11 cellular contexts compared by ENCODE assay signal in genomic region chr1:86155061-86155806, GRCh38. TPM values are rescaled to one million over a fixed set of nuclear protein-coding genes. Genes with fewer than 3 reads are reported as not detected.
DNase-seq lines count a peak whose midpoint lies in the region; ATAC-seq and TF ChIP-seq lines count a peak whose summit lies in the region.
"Had no signal": no experiment of that assay in that cellular context is flagged by ENCODE, and none has a peak within 500 bp of the region (broad histone marks: within the 10 kb centered on the region; RNA-seq: fewer than 3 reads in every experiment).

No MANE protein-coding gene starts in this region.

- H3K27ac ChIP-seq in A673 (ENCODE audit: low read depth, low read length, poor library complexity, severe bottlenecking) (no peak overlapping the region), Karpas-422 (ENCODE audit: low read length) (no peak overlapping the region), fibroblast of lung (ENCODE audit: insufficient read depth, low read length) (no peak overlapping the region), muscle layer of colon (ENCODE audit: low read depth, low read length) (peak overlapping the region; percentile 81)

- no peak for DNase-seq in A673 (ENCODE audit: low spot score)
- DNase-seq in Karpas-422 = peak; percentile 12
- DNase-seq in fibroblast of lung (ENCODE audit: low read depth in 2 of 2) = peak; percentile 42 to 50
- DNase-seq in NCI-H128 (lab: John Stamatoyannopoulos, UW; ENCODE audit: unreplicated experiment) = no peak
- no peak for DNase-seq in NCI-H524 treated with DMSO at 0.1 percent for 48 hours (lab: John Stamatoyannopoulos, UW)
- DNase-seq: CD8-positive, alpha-beta memory T cell; central memory CD4-positive, alpha-beta T cell had no signal

- no peaks in the 10 kb centered on the region for H3K36me3 ChIP-seq in A673 (ENCODE audit: insufficient read depth, low read length, poor library complexity, severe bottlenecking)
- H3K36me3 ChIP-seq in Karpas-422 (ENCODE audit: insufficient read depth, low read length) = no peaks in the 10 kb centered on the region
- H3K36me3 ChIP-seq in fibroblast of lung (ENCODE audit: control insufficient read depth, insufficient read depth, low read length) = no peaks in the 10 kb centered on the region
- H3K36me3 ChIP-seq in muscle layer of colon (ENCODE audit: insufficient read depth, low read length) = no peaks in the 10 kb centered on the region

- POLR2A ChIA-PET in A673 (lab: Charles Lee; ENCODE audit: low non-redundant PET) = no interaction called here

- H3K79me2 ChIP-seq in Karpas-422 (ENCODE audit: low read length) (no peaks in the 10 kb centered on the region), fibroblast of lung (ENCODE audit: control insufficient read depth, insufficient read depth, low read length) (no peaks in the 10 kb centered on the region)

- no peaks in the 10 kb centered on the region for H3K9me2 ChIP-seq in Karpas-422 (replicated peaks; ENCODE audit: insufficient read depth, low read length)

- peaks cover 18% of the 10 kb centered on the region for H3K27me3 ChIP-seq in A673 (replicated peaks; ENCODE audit: insufficient read depth, low read depth, low read length, poor library complexity)
- no peaks in the 10 kb centered on the region for H3K27me3 ChIP-seq in Karpas-422 (ENCODE audit: low read length)
- H3K27me3 ChIP-seq in fibroblast of lung (ENCODE audit: control insufficient read depth, insufficient read depth, low read length) = no peaks in the 10 kb centered on the region
- peaks cover 0 to 4% of the 10 kb centered on the region in 2 donors for H3K27me3 ChIP-seq in muscle layer of colon (ENCODE audit: control insufficient read depth in 1 of 2, insufficient read depth in 2 of 2, low read length in 2 of 2)

- no TSS peak for BruUV-seq in A673 (replicated peaks; lab: Mats Ljungman, UMichigan)

- CTCF ChIA-PET in A673 (lab: Charles Lee) = no interaction called here

- no peak for TF ChIP-seq CTCF in A673 (conservative IDR thresholded peaks at IDR 0.05; ENCODE audit: low read depth, low read length)
- no peak for TF ChIP-seq CTCF in fibroblast of lung (conservative IDR thresholded peaks at IDR 0.05 in 1 of 2, IDR thresholded peaks at IDR 0.05 in 1 of 2; ENCODE audit: low read depth in 1 of 2, low read length in 2 of 2)

- H3K4me3 ChIP-seq in A673 (ENCODE audit: low read depth, low read length, poor library complexity, severe bottlenecking) (peak overlapping the region; percentile 39), Karpas-422 (ENCODE audit: low read length) (no peak overlapping the region), fibroblast of lung (replicated peaks in 1 of 4; ENCODE audit: control extremely low read depth in 1 of 4, insufficient read depth in 1 of 4, low read depth in 3 of 4, low read length in 4 of 4) (peak overlapping the region in 3 of 4 experiments; percentile 35 to 61 (median 56)), muscle layer of colon (ENCODE audit: low read depth in 1 of 2, low read length in 2 of 2) (peak overlapping the region; percentile 75 to 84)

- H3K4me1 ChIP-seq in A673 (ENCODE audit: insufficient read depth, low read length, poor library complexity, severe bottlenecking) (peaks cover 10% of the 10 kb centered on the region), Karpas-422 (ENCODE audit: low read length) (no peaks in the 10 kb centered on the region), fibroblast of lung (ENCODE audit: control insufficient read depth, extremely low read depth, insufficient read depth, low read length) (peaks cover 3% of the 10 kb centered on the region), muscle layer of colon (ENCODE audit: insufficient read depth, low read length) (peaks cover 27% of the 10 kb centered on the region)

- H4K20me1 ChIP-seq in Karpas-422 (ENCODE audit: insufficient read depth, low read depth, low read length) (no peaks in the 10 kb centered on the region), fibroblast of lung (ENCODE audit: control insufficient read depth, extremely low read depth, insufficient read depth, low read length) (no peaks in the 10 kb centered on the region)

- H2AFZ ChIP-seq in Karpas-422 (ENCODE audit: low read length) = no peak overlapping the region
- H2AFZ ChIP-seq in fibroblast of lung (ENCODE audit: low read length) = peak overlapping the region; percentile 66

- intact Hi-C loops in A673 (cut with micrococcal nuclease; ENCODE audit: unreplicated experiment) = loop anchor here (10.0 kb wide), 1 partner anchor 200 kb away; no protein-coding TSS in a partner anchor

- ATAC-seq in HG02678 (IDR thresholded peaks at IDR 0.05; ENCODE audit: unreplicated experiment) (no peak), HG03378 (IDR thresholded peaks at IDR 0.05; ENCODE audit: unreplicated experiment) (no peak)

- H3K9ac ChIP-seq in Karpas-422 (ENCODE audit: low read length) (no peak overlapping the region), fibroblast of lung (ENCODE audit: insufficient read depth, low read length) (peak overlapping the region; percentile 30), muscle layer of colon (ENCODE audit: low read length) (no peak overlapping the region)

- H3K9me3 ChIP-seq in A673 (ENCODE audit: low read depth, low read length, poor library complexity, severe bottlenecking) (no peaks in the 10 kb centered on the region), Karpas-422 (ENCODE audit: low read length) (no peaks in the 10 kb centered on the region), fibroblast of lung (ENCODE audit: control insufficient read depth, insufficient read depth, low read depth, low read length) (no peaks in the 10 kb centered on the region), muscle layer of colon (ENCODE audit: low read length) (no peaks in the 10 kb centered on the region)

- no peak overlapping the region for H3K4me2 ChIP-seq in Karpas-422 (ENCODE audit: low read depth, low read length, poor library complexity, severe bottlenecking)
- peak overlapping the region; percentile 84 for H3K4me2 ChIP-seq in fibroblast of lung (ENCODE audit: extremely low read depth, insufficient read depth, low read length)

RNA-seq across cellular contexts. Expression of gene COL24A1, which starts 1.3 kb away (rescaled TPM):
- total RNA-seq in A673 (2021) = 0.15 and 0.72 TPM in 2 replicates
- 0.11 TPM in 1 of 2 replicates, not detected in the other for total RNA-seq in Karpas-422 (2014; rRNA removed; shearing (Covaris generic); ENCODE audit: low replicate concordance)
- 2.8 and 3.3 TPM in 2 replicates for total RNA-seq in fibroblast of lung
- polyA plus RNA-seq in fibroblast of lung = 0.31 and 0.97 TPM in 2 replicates
- 0.35 and 0.62 TPM in 2 replicates for polyA plus RNA-seq in fibroblast of lung (2012)
- 0.27 TPM in 1 of 2 replicates, not detected in the other for polyA minus RNA-seq in fibroblast of lung (ENCODE audit: low replicate concordance)
- total RNA-seq: CD8-positive, alpha-beta memory T cell; SK-MEL-5 had no signal
- polyA plus RNA-seq: CD8-positive, alpha-beta memory T cell had no signal

Comparison
In these comparisons a context has a peak if more than half of its experiments do, and no peak if none do; other contexts are left out.
1. DNase-seq: peak in Karpas-422 (single experiment) and fibroblast of lung (2 of 2); none in A673 (single experiment), NCI-H128 (single experiment) and NCI-H524 treated with DMSO at 0.1 percent for 48 hours (single experiment).